Comparison of ENCODE assay signal across 17 cellular contexts in genomic region chr12:93638954-93639353, GRCh38. TPM values are rescaled to one million over a fixed set of nuclear protein-coding genes. Genes with fewer than 3 reads are reported as not detected.
DNase-seq lines count a peak whose midpoint lies in the region; FAIRE-seq and TF ChIP-seq lines count a peak whose summit lies in the region.
"Had no signal": no experiment of that assay in that cellular context is flagged by ENCODE, and none has a peak within 500 bp of the region (broad histone marks: within the 10 kb centered on the region; RNA-seq: fewer than 3 reads in every experiment).

No MANE protein-coding gene starts in this region.

- H3K9me3 Mint-ChIP-seq in neural crest cell = peaks cover 2% of the 10 kb centered on the region

- FAIRE-seq in frontal cortex (lab: Jason Lieb, UNC) = no peak
- FAIRE-seq: A204.1, G401.6, GM12891, GM19239 had no signal

- peaks cover 3% of the 10 kb centered on the region for H3K27me3 Mint-ChIP-seq in neural crest cell (ENCODE audit: low read depth)

- DNase-seq in DMS79 treated with DMSO at 0.1 percent for 48 hours (lab: John Stamatoyannopoulos, UW) (peak; percentile 91), NCI-H82 (lab: John Stamatoyannopoulos, UW) (peak; percentile 77), fibroblast of villous mesenchyme (ENCODE audit: low read depth) (peak; percentile 57), neural crest cell (ENCODE audit: low read depth, low spot score) (no peak), AG20443 (ENCODE audit: low spot score) (no peak), frontal cortex (ENCODE audit: low spot score in 2 of 2) (no peak), DMS53 (lab: John Stamatoyannopoulos, UW) (no peak), EL (no peak)
- DNase-seq: DMS153, NCI-H1436 treated with DMSO at 0.1 percent for 48 hours, NCI-H524 treated with DMSO at 0.1 percent for 48 hours, PC-9 had no signal

- no peak for TF ChIP-seq CTCF in fibroblast of villous mesenchyme (IDR thresholded peaks at IDR 0.05; ENCODE audit: insufficient read depth, low read depth, low read length)
- TF ChIP-seq CTCF in neural crest cell (conservative IDR thresholded peaks at IDR 0.05) = no peak

- no peak overlapping the region for H3K27ac Mint-ChIP-seq in neural crest cell (ENCODE audit: unreplicated experiment)

- no peaks in the 10 kb centered on the region for H3K36me3 Mint-ChIP-seq in neural crest cell (ENCODE audit: low read depth)

- no peak overlapping the region for H3K4me3 ChIP-seq in fibroblast of villous mesenchyme (ENCODE audit: low read depth, low read length)
- H3K4me3 ChIP-seq: HAP-1, PC-9 had no signal

- H3K4me1 Mint-ChIP-seq in neural crest cell = peaks cover 22% of the 10 kb centered on the region

- H3K4me3 Mint-ChIP-seq in neural crest cell = peak overlapping the region; percentile 6

RNA-seq across cellular contexts. Expression of gene CRADD, which starts 38.2 kb away (rescaled TPM):
- total RNA-seq in fibroblast of villous mesenchyme = 11.0 and 12.5 TPM in 2 replicates
- total RNA-seq in neural crest cell = 9.8 and 14.2 TPM in 2 replicates
- 9.8 TPM for total RNA-seq in frontal cortex

Comparison
In these comparisons a context has a peak if more than half of its experiments do, and no peak if none do; other contexts are left out.
1. DNase-seq: peak in DMS79 treated with DMSO at 0.1 percent for 48 hours (single experiment), NCI-H82 (single experiment) and fibroblast of villous mesenchyme (single experiment); none in neural crest cell (single experiment), AG20443 (single experiment), frontal cortex (0 of 2), DMS53 (single experiment) and EL (single experiment).